In genomic region chr7:150823484-150824126, GRCh38 we compare ENCODE assay signal across 19 cellular contexts. TPM values are rescaled to one million over a fixed set of nuclear protein-coding genes. Genes with fewer than 3 reads are reported as not detected.
DNase-seq lines count a peak whose midpoint lies in the region; ATAC-seq, FAIRE-seq and TF ChIP-seq lines count a peak whose summit lies in the region.
"Had no signal": no experiment of that assay in that cellular context is flagged by ENCODE, and none has a peak within 500 bp of the region (broad histone marks: within the 10 kb centered on the region; RNA-seq: fewer than 3 reads in every experiment).

No MANE protein-coding gene starts in this region.

- peak; percentile 40 for FAIRE-seq in K562 (lab: Jason Lieb, UNC)
- FAIRE-seq: GM12891, GM19239, HepG2, RCC 7860 had no signal

- no peak overlapping the region for H3K4me3 ChIP-seq in MG63
- no peak overlapping the region for H3K4me3 ChIP-seq in K562
- H3K4me3 ChIP-seq in heart left ventricle = peak overlapping the region in 1 of 12 donors; percentile 22
- no peak overlapping the region for H3K4me3 ChIP-seq in osteoblast (ENCODE audit: insufficient read depth, low read length)
- H3K4me3 ChIP-seq in brain microvascular endothelial cell (ENCODE audit: low read depth, low read length) = no peak overlapping the region
- H3K4me3 ChIP-seq: BLaER1 treated with 17β-estradiol and CSF1 and Interleukin-3, amounts not matched to agents 10 nM and 100 nM had no signal

- H2AFZ ChIP-seq in K562 (ENCODE audit: low read depth, low read length) (peak overlapping the region; percentile 78), osteoblast (ENCODE audit: low read length) (no peak overlapping the region)

- no peaks in the 10 kb centered on the region for H3K9me1 ChIP-seq in K562 (ENCODE audit: control insufficient read depth, insufficient read depth, low read length)

- H4K20me1 ChIP-seq in K562 (replicated peaks; ENCODE audit: control insufficient read depth, insufficient read depth, low read length) (no peaks in the 10 kb centered on the region), osteoblast (ENCODE audit: insufficient read depth, low read length) (no peaks in the 10 kb centered on the region)
- H4K20me1 ChIP-seq: BLaER1 treated with 17β-estradiol and CSF1 and Interleukin-3, amounts not matched to agents 10 nM and 100 nM had no signal

- WGBS in K562 (ENCODE audit: insufficient coverage, low coverage, missing lambda C conversion rate) = 10% methylated on average over 10 of the region's 10 CpGs
- WGBS in heart left ventricle, 4 donors = 31 to 61% (median 43%) methylated on average over 10 of the region's 10 CpGs

- H3K27me3 ChIP-seq in MG63 (no peaks in the 10 kb centered on the region), K562 (ENCODE audit: control insufficient read depth in 2 of 2, insufficient read depth in 2 of 2, low read length in 2 of 2) (peaks cover 2 to 19% of the 10 kb centered on the region in 2 experiments; a peak in 3 of 5 replicates), heart left ventricle (no peaks in the 10 kb centered on the region), osteoblast (ENCODE audit: insufficient read depth, low read length) (no peaks in the 10 kb centered on the region), brain microvascular endothelial cell (replicated peaks) (no peaks in the 10 kb centered on the region)
- H3K27me3 ChIP-seq: BLaER1 treated with 17β-estradiol and CSF1 and Interleukin-3, amounts not matched to agents 10 nM and 100 nM had no signal

- ATAC-seq in K562 (peak; percentile 76), heart left ventricle (peak; percentile 40 to 79 (median 77))
- ATAC-seq: HepG2 had no signal

- H3K4me1 ChIP-seq in K562 (replicated peaks in 1 of 2; ENCODE audit: control insufficient read depth in 2 of 2, insufficient read depth in 2 of 2, low read length in 2 of 2) = peaks cover 5 to 11% of the 10 kb centered on the region in 2 experiments; a peak in 3 of 5 replicates
- H3K4me1 ChIP-seq in heart left ventricle = peaks cover 0 to 39% (median 11%) of the 10 kb centered on the region in 12 donors
- no peaks in the 10 kb centered on the region for H3K4me1 ChIP-seq in osteoblast (ENCODE audit: insufficient read depth, low read length)

- no TSS peak for BruUV-seq in K562 (replicated peaks; lab: Mats Ljungman, UMichigan)

- TF ChIP-seq CTCF in K562 (IDR thresholded peaks at IDR 0.05 in 2 of 3, conservative IDR thresholded peaks at IDR 0.05 in 1 of 3; ENCODE audit: insufficient read depth in 2 of 3, low read depth in 1 of 3, low read length in 3 of 3) (no peak), heart left ventricle (IDR thresholded peaks at IDR 0.05) (no peak), osteoblast (IDR thresholded peaks at IDR 0.05; ENCODE audit: extremely low read depth, low read depth, low read length) (no peak), brain microvascular endothelial cell (IDR thresholded peaks at IDR 0.05; ENCODE audit: low read depth, low read length, missing control alignments) (no peak)

- H3K27ac ChIP-seq in K562 (ENCODE audit: extremely low read depth, low read depth, low read length) (peak overlapping the region; percentile 23; the same call in 1 of the 3 replicates), heart left ventricle (peak overlapping the region in 10 of 12 donors; percentile 4 to 82 (median 66)), osteoblast (ENCODE audit: low read depth, low read length) (no peak overlapping the region), brain microvascular endothelial cell (no peak overlapping the region)
- H3K27ac ChIP-seq: BLaER1 treated with 17β-estradiol and CSF1 and Interleukin-3, amounts not matched to agents 10 nM and 100 nM had no signal

- no peaks in the 10 kb centered on the region for H3K36me3 ChIP-seq in MG63
- H3K36me3 ChIP-seq in K562 (ENCODE audit: control insufficient read depth, insufficient read depth, low read length) = no peaks in the 10 kb centered on the region
- H3K36me3 ChIP-seq in heart left ventricle = no peaks in the 10 kb centered on the region
- H3K36me3 ChIP-seq in osteoblast (ENCODE audit: insufficient read depth, low read length) = no peaks in the 10 kb centered on the region
- no peaks in the 10 kb centered on the region for H3K36me3 ChIP-seq in brain microvascular endothelial cell (replicated peaks)
- H3K36me3 ChIP-seq: BLaER1 treated with 17β-estradiol and CSF1 and Interleukin-3, amounts not matched to agents 10 nM and 100 nM had no signal

- CTCF ChIA-PET in K562 (lab: Yijun Ruan, JAX; ENCODE audit: low intra/inter-chr PET ratio) = interaction anchor here (0.7 kb wide), 1 partner anchor 315 kb away, joined by 3 read pairs; no protein-coding TSS in a partner anchor

- H3K9me3 ChIP-seq in MG63 = no peaks in the 10 kb centered on the region
- H3K9me3 ChIP-seq in K562 (replicated peaks; ENCODE audit: control insufficient read depth, insufficient read depth, low read depth, low read length) = peaks cover 3% of the 10 kb centered on the region; the same call in 1 of the 2 replicates
- peaks cover 0 to 7% (median 0%) of the 10 kb centered on the region in 12 donors for H3K9me3 ChIP-seq in heart left ventricle
- no peaks in the 10 kb centered on the region for H3K9me3 ChIP-seq in osteoblast (ENCODE audit: low read depth, low read length)

- H3K79me2 ChIP-seq in K562 (ENCODE audit: control insufficient read depth, insufficient read depth, low read length) (no peaks in the 10 kb centered on the region), osteoblast (ENCODE audit: insufficient read depth, low read length) (no peaks in the 10 kb centered on the region)

- H3K4me2 ChIP-seq in K562 (ENCODE audit: insufficient read depth, low read length) (peak overlapping the region; percentile 29; the same call in 1 of the 2 replicates), osteoblast (ENCODE audit: insufficient read depth, low read length) (no peak overlapping the region)

- TF ChIP-seq RAD21 in K562 (CRISPR knock-in tag; conservative IDR thresholded peaks at IDR 0.05 in 1 of 2, IDR thresholded peaks at IDR 0.05 in 1 of 2) = no peak

- intact Hi-C loops in K562 (cut with micrococcal nuclease) (no loop called here), heart left ventricle (cut with DNase I) (no loop called here)

- no peak overlapping the region for H3K9ac ChIP-seq in K562 (ENCODE audit: insufficient read depth in 1 of 2, low read depth in 2 of 2, low read length in 2 of 2)
- H3K9ac ChIP-seq: BLaER1 treated with 17β-estradiol and CSF1 and Interleukin-3, amounts not matched to agents 10 nM and 100 nM had no signal

- in situ Hi-C loops in K562 (cut with MboI) = no loop called here
- in situ Hi-C loops in brain microvascular endothelial cell (cut with HindIII; ENCODE audit: low pct_ligation_motif_present, low sequenced_read_pairs) = no loop called here

- TF ChIP-seq POLR2A in K562 (conservative IDR thresholded peaks at IDR 0.05) = no peak
- TF ChIP-seq POLR2A in heart left ventricle (IDR thresholded peaks at IDR 0.05) = no peak

- DNase-seq in MG63 (peak; percentile 10), K562 (ENCODE audit: extremely low read depth in 1 of 4, low spot score in 3 of 4) (peak in 2 of 4 experiments; percentile 15 to 32), heart left ventricle (no peak), osteoblast (ENCODE audit: insufficient read length, low spot score, missing footprints) (peak; percentile 49), MV-4-11 (lab: John Stamatoyannopoulos, UW) (no peak), pons (ENCODE audit: low spot score) (no peak), brain microvascular endothelial cell (no peak), LoVo (ENCODE audit: low spot score) (no peak)
- DNase-seq: DMS53, Karpas-422, NCI-H1417 treated with DMSO at 0.1 percent for 48 hours, NCI-H2029, NCI-H2171 treated with DMSO at 0.1 percent for 48 hours, NCI-H510A had no signal

- POLR2A ChIA-PET in K562 (lab: Yijun Ruan, JAX) = interaction anchor here (0.6 to 1.8 kb wide), 11 partner anchors 8 to 788 kb away, joined by 3 to 8 read pairs (median 3); no protein-coding TSS in a partner anchor

- no peak for TF ChIP-seq EP300 in K562 (IDR thresholded peaks at IDR 0.05; ENCODE audit: low read length)

RNA-seq across cellular contexts. Expression of gene TMEM176A, which starts 23.0 kb away (rescaled TPM):
- total RNA-seq in MG63 (2014; rRNA removed; shearing (Covaris generic); ENCODE audit: low replicate concordance) = not detected in 2 replicates
- total RNA-seq in K562 (2011; cell fraction: chromatin; rRNA removed; ENCODE audit: low replicate concordance) = not detected in 2 replicates
- not detected in 2 replicates for total RNA-seq in K562 (2011; cell fraction: nucleolus; rRNA removed)
- not detected in 2 replicates for total RNA-seq in K562 (2011; cell fraction: nucleoplasm; rRNA removed)
- total RNA-seq in K562 (2014; rRNA removed) = not detected in 2 replicates
- total RNA-seq in K562 (2014; rRNA removed; fragmentation: Illumina TruSeq; extraction: Trizol) = not detected in 2 replicates
- not detected in 2 replicates for total RNA-seq in K562 (2015; rRNA removed; fragmentation: Illumina TruSeq; extraction: Trizol)
- total RNA-seq in K562 (2021) = 0.31 TPM in 1 of 2 replicates, not detected in the other
- not detected in 2 replicates for polyA plus RNA-seq in K562 (2011; rRNA removed)
- polyA plus RNA-seq in K562 (2011; cell fraction: cytosol; rRNA removed) = 0.04 TPM in 1 of 2 replicates, not detected in the other
- polyA plus RNA-seq in K562 (2011; cell fraction: nucleus; rRNA removed) = 0.27 TPM in 1 of 2 replicates, not detected in the other
- 0.27 and 0.32 TPM in 2 replicates for polyA plus RNA-seq in K562 (2012)
- polyA plus RNA-seq in K562 (2014; fragmentation: Illumina TruSeq; extraction: Trizol) = not detected in 2 replicates
- polyA plus RNA-seq in K562 (2014; fragmentation: Nextera tagmentation; extraction: Ambion mirVana) = not detected
- not detected in 2 replicates for polyA plus RNA-seq in K562 (2014; rRNA removed)
- polyA minus RNA-seq in K562 (2011; rRNA and poly(A)+ RNA removed) = not detected in 2 replicates
- polyA minus RNA-seq in K562 (2011; cell fraction: cytosol; rRNA and poly(A)+ RNA removed) = not detected in 2 replicates
- polyA minus RNA-seq in K562 (2011; cell fraction: nucleus; rRNA and poly(A)+ RNA removed) = not detected in 2 replicates
- total RNA-seq in heart left ventricle = 10 to 100 TPM; 11.7 to 77.1 (median 37.9) TPM
- 10 to 100 TPM; 10.2 to 17.9 TPM for polyA plus RNA-seq in heart left ventricle
- not detected in 2 replicates for total RNA-seq in osteoblast
- total RNA-seq: HepG2 had no signal
- polyA plus RNA-seq: HepG2 had no signal

RNA-seq across cellular contexts. Expression of gene TMEM176B, which starts 23.4 kb away (rescaled TPM):
- 0.23 TPM in 1 of 2 replicates, not detected in the other for total RNA-seq in MG63 (2014; rRNA removed; shearing (Covaris generic); ENCODE audit: low replicate concordance)
- not detected in 2 replicates for total RNA-seq in K562 (2011; cell fraction: chromatin; rRNA removed; ENCODE audit: low replicate concordance)
- total RNA-seq in K562 (2011; cell fraction: nucleolus; rRNA removed) = not detected in 2 replicates
- not detected in 2 replicates for total RNA-seq in K562 (2011; cell fraction: nucleoplasm; rRNA removed)
- total RNA-seq in K562 (2014; rRNA removed) (not detected in 2 replicates), K562 (2014; rRNA removed; fragmentation: Illumina TruSeq; extraction: Trizol) (not detected in 2 replicates), K562 (2015; rRNA removed; fragmentation: Illumina TruSeq; extraction: Trizol) (0.15 TPM in 1 of 2 replicates, not detected in the other), K562 (2021) (0.60 and 0.76 TPM in 2 replicates), heart left ventricle (100 to 1,000 TPM in 3 of 9 donors, 10 to 100 TPM in 6; 25.1 to 137 (median 84.4) TPM), osteoblast (0.72 TPM in 1 of 2 replicates, not detected in the other)
- polyA plus RNA-seq in K562 (2011; rRNA removed) (not detected in 2 replicates), K562 (2014; fragmentation: Illumina TruSeq; extraction: Trizol) (not detected in 2 replicates), K562 (2014; fragmentation: Nextera tagmentation; extraction: Ambion mirVana) (not detected), K562 (2014; rRNA removed) (0.19 TPM in 1 of 2 replicates, not detected in the other), heart left ventricle (10 to 100 TPM; 18.9 to 21.2 TPM)
- polyA plus RNA-seq in K562 (2011; cell fraction: cytosol; rRNA removed) = not detected in 2 replicates
- polyA plus RNA-seq in K562 (2011; cell fraction: nucleus; rRNA removed) = not detected in 2 replicates
- 0.21 and 0.69 TPM in 2 replicates for polyA plus RNA-seq in K562 (2012)
- not detected in 2 replicates for polyA minus RNA-seq in K562 (2011; rRNA and poly(A)+ RNA removed)
- polyA minus RNA-seq in K562 (2011; cell fraction: cytosol; rRNA and poly(A)+ RNA removed) = not detected in 2 replicates
- not detected in 2 replicates for polyA minus RNA-seq in K562 (2011; cell fraction: nucleus; rRNA and poly(A)+ RNA removed)
- total RNA-seq: HepG2 had no signal
- polyA plus RNA-seq: HepG2 had no signal

RNA-seq across cellular contexts. Expression of gene AOC1, which starts 28.7 kb away (rescaled TPM):
- total RNA-seq in MG63 (2014; rRNA removed; shearing (Covaris generic); ENCODE audit: low replicate concordance) = not detected in 2 replicates
- not detected in 2 replicates for total RNA-seq in K562 (2011; cell fraction: chromatin; rRNA removed; ENCODE audit: low replicate concordance)
- total RNA-seq in K562 (2011; cell fraction: nucleolus; rRNA removed) = not detected in 2 replicates
- not detected in 2 replicates for total RNA-seq in K562 (2011; cell fraction: nucleoplasm; rRNA removed)
- total RNA-seq in K562 (2014; rRNA removed) (not detected in 2 replicates), K562 (2014; rRNA removed; fragmentation: Illumina TruSeq; extraction: Trizol) (not detected in 2 replicates), K562 (2015; rRNA removed; fragmentation: Illumina TruSeq; extraction: Trizol) (not detected in 2 replicates), K562 (2021) (not detected in 2 replicates), heart left ventricle (under 1 TPM in 5 of 9 donors, not detected in 4; 0.49 to 0.94 (median 0.69) TPM), osteoblast (not detected in 2 replicates)
- polyA plus RNA-seq in K562 (2011; rRNA removed) (not detected in 2 replicates), K562 (2014; fragmentation: Illumina TruSeq; extraction: Trizol) (not detected in 2 replicates), K562 (2014; fragmentation: Nextera tagmentation; extraction: Ambion mirVana) (not detected), K562 (2014; rRNA removed) (not detected in 2 replicates), heart left ventricle (under 1 TPM in 1 of 2 donors, not detected in 1; 0.06 TPM)
- not detected in 2 replicates for polyA plus RNA-seq in K562 (2011; cell fraction: cytosol; rRNA removed)
- not detected in 2 replicates for polyA plus RNA-seq in K562 (2011; cell fraction: nucleus; rRNA removed)
- polyA plus RNA-seq in K562 (2012) = not detected in 2 replicates
- polyA minus RNA-seq in K562 (2011; rRNA and poly(A)+ RNA removed) = not detected in 2 replicates
- polyA minus RNA-seq in K562 (2011; cell fraction: cytosol; rRNA and poly(A)+ RNA removed) = not detected in 2 replicates
- polyA minus RNA-seq in K562 (2011; cell fraction: nucleus; rRNA and poly(A)+ RNA removed) = not detected in 2 replicates
- total RNA-seq: HepG2 had no signal
- polyA plus RNA-seq: HepG2 had no signal

Comparison
In these comparisons a context has a peak if more than half of its experiments do, and no peak if none do; other contexts are left out.
1. DNase-seq: peak in MG63 (single experiment) and osteoblast (single experiment); none in heart left ventricle (0 of 5), MV-4-11 (single experiment), pons (single experiment), brain microvascular endothelial cell (single experiment) and LoVo (single experiment).
2. H3K27ac ChIP-seq: peak in K562 (single experiment) and heart left ventricle (10 of 12); none in osteoblast (single experiment) and brain microvascular endothelial cell (single experiment).
3. RNA of gene TMEM176A, which starts 23.0 kb away (total RNA-seq): 11.7 to 77.1 TPM in heart left ventricle; not detected in MG63, 0.31 TPM in K562 and not detected in osteoblast; every median in the first group is over 4 times any median in the second.
4. RNA of gene TMEM176B, which starts 23.4 kb away (total RNA-seq): 25.1 to 137 TPM in heart left ventricle; 0.72 TPM in osteoblast, 0.23 TPM in MG63 and 0.15 to 0.76 TPM in K562; every median in the first group is over 10 times any median in the second.